ENCODE assay signal across 15 cellular contexts in the genomic region with DNA sequence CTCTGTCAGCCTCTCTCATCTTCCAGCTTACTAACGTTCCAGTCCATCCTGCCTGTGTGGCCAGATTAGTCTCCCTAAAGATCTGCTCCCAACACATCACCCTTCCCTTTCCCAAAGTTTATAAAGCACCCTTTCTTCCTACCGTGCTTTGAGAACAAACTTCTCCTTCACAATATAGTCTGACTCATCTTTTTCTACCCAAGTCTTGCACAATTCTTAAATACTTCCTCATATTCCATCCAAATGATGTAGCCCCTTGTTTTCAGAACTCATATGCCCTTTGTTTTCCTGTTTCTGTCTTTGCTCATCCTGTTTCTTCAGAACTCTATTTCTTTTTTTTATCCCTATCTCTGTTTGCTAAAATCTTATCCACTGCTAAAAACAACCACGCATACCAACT. TPM values are rescaled to one million over a fixed set of nuclear protein-coding genes. Genes with fewer than 3 reads are reported as not detected.
A peak's percentile ranks its signal among the peaks of the same experiment; 100 is the strongest.
DNase-seq lines count a peak whose midpoint lies in the region; ATAC-seq, FAIRE-seq and TF ChIP-seq lines count a peak whose summit lies in the region.
"Had no signal": no experiment of that assay in that cellular context is flagged by ENCODE, and none has a peak within 500 bp of the region (broad histone marks: within the 10 kb centered on the region; RNA-seq: fewer than 3 reads in every experiment).

No MANE protein-coding gene starts in this region.

- no peak for TF ChIP-seq RAD21 in A549 (conservative IDR thresholded peaks at IDR 0.05 in 1 of 2, IDR thresholded peaks at IDR 0.05 in 1 of 2)

- no peaks in the 10 kb centered on the region for H3K9me3 ChIP-seq in A549
- H3K9me3 ChIP-seq: BE2C, heart left ventricle, lower lobe of right lung, pancreas, stomach had no signal

- WGBS in A549 (ENCODE audit: missing lambda C conversion rate): 26% methylated on average over 3 of the region's 3 CpGs

- no peak for TF ChIP-seq POLR2A in A549 (IDR thresholded peaks at IDR 0.05; ENCODE audit: low read length)

- no peak overlapping the region for H3K4me2 ChIP-seq in A549

- CTCF ChIA-PET in A549 (lab: Yijun Ruan, JAX): no interaction called here

- no peak for FAIRE-seq in A549 (lab: Jason Lieb, UNC)
- FAIRE-seq: pancreas had no signal

- TF ChIP-seq EP300 in A549 (IDR thresholded peaks at IDR 0.05): no peak

- ATAC-seq in A549 (no peak; a peak in 1 of 6 replicates), HG02938 (IDR thresholded peaks at IDR 0.05; ENCODE audit: unreplicated experiment) (no peak)
- ATAC-seq: lower lobe of right lung had no signal

- DNase-seq in A549 (ENCODE audit: low read depth in 1 of 2, low spot score in 1 of 2) (peak in 1 of 2 experiments; percentile 20), HCEC 1CT (peak; percentile 97), SIG-M5 treated with dmso at 0.1 percent for 504 hours (lab: John Stamatoyannopoulos, UW; ENCODE audit: unreplicated experiment) (peak; percentile 89), fibroblast of mammary gland (ENCODE audit: low read depth) (peak; percentile 86), NCI-H345 (lab: John Stamatoyannopoulos, UW) (no peak), nucleus accumbens (lab: John Stamatoyannopoulos, UW) (no peak), hypothalamus (lab: John Stamatoyannopoulos, UW) (no peak)
- DNase-seq: activated effector memory CD4-positive, alpha-beta T cell treated with anti-CD3 and anti-CD28 coated beads, Interleukin-2, amount 50 U/mL, for 16 hours; BE2C; heart left ventricle; lower lobe of right lung; pancreas; stimulated activated CD4-positive, alpha-beta T cell treated with anti-CD3 and anti-CD28 coated beads, Interleukin-4, amount 100 ng/mL, for 4 hours; stomach had no signal

- POLR2A ChIA-PET in A549 (lab: Yijun Ruan, JAX): no interaction called here

- TF ChIP-seq CTCF in A549 (IDR thresholded peaks at IDR 0.05) (no peak), fibroblast of mammary gland (conservative IDR thresholded peaks at IDR 0.05; ENCODE audit: control insufficient read depth, insufficient read depth, low read depth, low read length) (no peak)

- no peaks in the 10 kb centered on the region; the same call in 2 of the 3 replicates for H3K4me1 ChIP-seq in A549
- H3K4me1 ChIP-seq: BE2C, heart left ventricle, lower lobe of right lung, pancreas had no signal

- no peak overlapping the region for H3K27ac ChIP-seq in A549
- H3K27ac ChIP-seq: heart left ventricle, lower lobe of right lung, pancreas, stomach had no signal

- H3K4me3 ChIP-seq in A549: no peak overlapping the region
- H3K4me3 ChIP-seq in fibroblast of mammary gland (ENCODE audit: control insufficient read depth, low read depth, low read length): no peak overlapping the region
- H3K4me3 ChIP-seq: heart left ventricle, lower lobe of right lung, pancreas, stomach had no signal

TF ChIP-seq in A549, 52 proteins besides CTCF, POLR2A, EP300 and RAD21:
- TF ChIP-seq, protein P1, sequence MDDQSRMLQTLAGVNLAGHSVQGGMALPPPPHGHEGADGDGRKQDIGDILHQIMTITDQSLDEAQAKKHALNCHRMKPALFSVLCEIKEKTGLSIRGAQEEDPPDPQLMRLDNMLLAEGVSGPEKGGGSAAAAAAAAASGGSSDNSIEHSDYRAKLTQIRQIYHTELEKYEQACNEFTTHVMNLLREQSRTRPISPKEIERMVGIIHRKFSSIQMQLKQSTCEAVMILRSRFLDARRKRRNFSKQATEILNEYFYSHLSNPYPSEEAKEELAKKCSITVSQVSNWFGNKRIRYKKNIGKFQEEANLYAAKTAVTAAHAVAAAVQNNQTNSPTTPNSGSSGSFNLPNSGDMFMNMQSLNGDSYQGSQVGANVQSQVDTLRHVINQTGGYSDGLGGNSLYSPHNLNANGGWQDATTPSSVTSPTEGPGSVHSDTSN (IDR thresholded peaks at IDR 0.05): no peak
- TF ChIP-seq EHMT2 (IDR thresholded peaks at IDR 0.05; ENCODE audit: low read depth) (no peak), CBX8 (IDR thresholded peaks at IDR 0.05) (no peak), SMC3 (IDR thresholded peaks at IDR 0.05) (no peak), CEBPB (IDR thresholded peaks at IDR 0.05) (peak; percentile 11 to 61; a peak in 3 of 4 replicates), HDAC2 (IDR thresholded peaks at IDR 0.05) (no peak), RNF2 (IDR thresholded peaks at IDR 0.05; ENCODE audit: borderline replicate concordance, low read depth) (no peak), KDM1A (IDR thresholded peaks at IDR 0.05; ENCODE audit: low read depth) (no peak)
- TF ChIP-seq, protein P2, sequence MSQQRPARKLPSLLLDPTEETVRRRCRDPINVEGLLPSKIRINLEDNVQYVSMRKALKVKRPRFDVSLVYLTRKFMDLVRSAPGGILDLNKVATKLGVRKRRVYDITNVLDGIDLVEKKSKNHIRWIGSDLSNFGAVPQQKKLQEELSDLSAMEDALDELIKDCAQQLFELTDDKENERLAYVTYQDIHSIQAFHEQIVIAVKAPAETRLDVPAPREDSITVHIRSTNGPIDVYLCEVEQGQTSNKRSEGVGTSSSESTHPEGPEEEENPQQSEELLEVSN (IDR thresholded peaks at IDR 0.05; ENCODE audit: borderline replicate concordance, low read depth): no peak
TF ChIP-seq in A549: peak in this region for 1.

RNA-seq across cellular contexts. Expression of gene IQCJ, which starts 59.5 kb away (rescaled TPM):
- polyA plus RNA-seq in A549 (2011; rRNA removed) (not detected in 2 replicates), A549 (2017; fragmentation: RNase III; extraction: RNeasy Plus Mini Kit Qiagen cat#74134 plus additional on column Dnase treatment) (not detected in 3 replicates)
- not detected in 2 replicates for polyA plus RNA-seq in A549 (2012; cell fraction: cytosol; rRNA removed)
- not detected in 2 replicates for polyA plus RNA-seq in A549 (2012; cell fraction: nucleus; rRNA removed)
- polyA minus RNA-seq in A549 (2011; rRNA and poly(A)+ RNA removed): not detected in 2 replicates
- polyA plus RNA-seq: pancreas, stomach had no signal

Comparison
In these comparisons a context has a peak if more than half of its experiments do, and no peak if none do; other contexts are left out.
1. DNase-seq: peak in HCEC 1CT (single experiment), SIG-M5 treated with dmso at 0.1 percent for 504 hours (single experiment) and fibroblast of mammary gland (single experiment); none in NCI-H345 (single experiment), nucleus accumbens (0 of 56) and hypothalamus (0 of 51).